ENCODE assay signal across 8 cellular contexts in genomic region chr3:13420051-13420816, GRCh38. TPM values are rescaled to one million over a fixed set of nuclear protein-coding genes. Genes with fewer than 3 reads are reported as not detected.
A peak's percentile ranks its signal among the peaks of the same experiment; 100 is the strongest.
DNase-seq lines count a peak whose midpoint lies in the region; ATAC-seq and TF ChIP-seq lines count a peak whose summit lies in the region.

TSS of gene NUP210 (minus strand) at chr3:13420322. CDS start at chr3:13420226, 96 bp downstream.

- intact Hi-C loops in Panc1 (cut with micrococcal nuclease; ENCODE audit: unreplicated experiment), result no loop called here

- ATAC-seq in GM19372 (IDR thresholded peaks at IDR 0.05; ENCODE audit: low read depth, unreplicated experiment) (peak; percentile 60), HG03469 (IDR thresholded peaks at IDR 0.05; ENCODE audit: unreplicated experiment) (peak; percentile 25), Panc1 (peak; percentile 79), GM18870 (IDR thresholded peaks at IDR 0.05; ENCODE audit: unreplicated experiment) (no peak)
- peak; percentile 44 to 61 for ATAC-seq in activated naive CD4-positive, alpha-beta T cell treated with anti-CD3 and anti-CD28 coated beads, Interleukin-2, amount 50 U/mL, for 72 hours

- no peaks in the 10 kb centered on the region for H3K27me3 ChIP-seq in Panc1 (ENCODE audit: control insufficient read depth, insufficient read depth, low read length)

- peak within 1 kb of the TSS; percentile 44 to 49 for H3K4me3 ChIP-seq in Panc1 (ENCODE audit: low read depth in 2 of 2, low read length in 2 of 2)

- peak within 1 kb of the TSS; percentile 90 to 96 (median 96) for H3K4me3 Mint-ChIP-seq in immature natural killer cell

- DNase-seq in COR-L47 (lab: John Stamatoyannopoulos, UW) (peak; percentile 11), Panc1 (ENCODE audit: low read depth, low spot score) (no peak), immature natural killer cell (peak in 2 of 3 donors; percentile 65 to 71)
- peak; percentile 71 to 79 for DNase-seq in activated naive CD4-positive, alpha-beta T cell treated with anti-CD3 and anti-CD28 coated beads, Interleukin-2, amount 50 U/mL, for 72 hours (ENCODE audit: low spot score in 2 of 2)
- peak; percentile 58 to 65 for DNase-seq in stimulated activated CD4-positive, alpha-beta T cell treated with anti-CD3 and anti-CD28 coated beads, Interleukin-2, amount 100 ng/mL, for 48 hours

- peak within 1 kb of the TSS; percentile 94 to 99 for H3K27ac Mint-ChIP-seq in activated naive CD4-positive, alpha-beta T cell treated with anti-CD3 and anti-CD28 coated beads, Interleukin-2, amount 50 U/mL, for 72 hours
- H3K27ac Mint-ChIP-seq in immature natural killer cell, result peak within 1 kb of the TSS; percentile 96 to 100 (median 98)

- in situ Hi-C loops in Panc1 (cut with HindIII; ENCODE audit: low pct_unique_long_range_greater_than_20kb, low sequenced_read_pairs), result no loop called here

- POLR2A ChIA-PET in Panc1 (lab: Charles Lee), result no interaction called here

- H3K9me3 Mint-ChIP-seq in activated naive CD4-positive, alpha-beta T cell treated with anti-CD3 and anti-CD28 coated beads, Interleukin-2, amount 50 U/mL, for 72 hours, result no peaks in the 10 kb centered on the region
- no peaks in the 10 kb centered on the region for H3K9me3 Mint-ChIP-seq in immature natural killer cell

- H3K36me3 ChIP-seq in Panc1 (ENCODE audit: control insufficient read depth, insufficient read depth, low read length), result no peaks in the 10 kb centered on the region

- peaks cover 17 to 21% of the 10 kb centered on the region in 2 donors for H3K36me3 Mint-ChIP-seq in activated naive CD4-positive, alpha-beta T cell treated with anti-CD3 and anti-CD28 coated beads, Interleukin-2, amount 50 U/mL, for 72 hours
- H3K36me3 Mint-ChIP-seq in immature natural killer cell, result no peaks in the 10 kb centered on the region

- TF ChIP-seq CTCF in Panc1 (IDR thresholded peaks at IDR 0.05), result no peak

- no peaks in the 10 kb centered on the region; the same call in 1 of the 2 replicates for H3K4me1 ChIP-seq in Panc1 (ENCODE audit: control insufficient read depth, insufficient read depth, low read length)

- H3K9me3 ChIP-seq in Panc1 (ENCODE audit: control insufficient read depth, insufficient read depth, low read depth, low read length), result no peaks in the 10 kb centered on the region

- CTCF ChIA-PET in Panc1 (lab: Charles Lee), result no interaction called here

- no TSS peak for BruUV-seq in Panc1 (replicated peaks; lab: Mats Ljungman, UMichigan)

- peak within 1 kb of the TSS; percentile 51; the same call in 1 of the 2 replicates for H3K27ac ChIP-seq in Panc1 (ENCODE audit: low read length)

- H3K4me1 Mint-ChIP-seq in immature natural killer cell, result peaks cover 53 to 55% of the 10 kb centered on the region in 2 donors

- H3K27me3 Mint-ChIP-seq in immature natural killer cell (ENCODE audit: low read depth in 3 of 3), result peaks cover 10 to 19% (median 14%) of the 10 kb centered on the region in 3 donors

RNA-seq across cellular contexts. Expression of gene NUP210, which starts in this region (rescaled TPM):
- total RNA-seq in Panc1 (2021; ENCODE audit: unreplicated experiment), result 36.8 TPM
- 39.2 TPM for polyA plus RNA-seq in Panc1 (2012; ENCODE audit: insufficient read length)
- total RNA-seq in activated naive CD4-positive, alpha-beta T cell treated with anti-CD3 and anti-CD28 coated beads, Interleukin-2, amount 50 U/mL, for 72 hours, result 100 to 1,000 TPM; 116 to 147 TPM
- polyA plus RNA-seq in immature natural killer cell, result 100 to 1,000 TPM in 1 of 3 donors, 10 to 100 TPM in 2; 10.9 to 120 (median 36.7) TPM
